ENCODE assay signal across 8 cellular contexts in genomic region chr5:55308254-55308836, GRCh38. TPM values are rescaled to one million over a fixed set of nuclear protein-coding genes. Genes with fewer than 3 reads are reported as not detected.
DNase-seq lines count a peak whose midpoint lies in the region; ATAC-seq, FAIRE-seq and TF ChIP-seq lines count a peak whose summit lies in the region.

No MANE protein-coding gene starts in this region.

- 0% methylated on average over 13 of the region's 13 CpGs for WGBS in pancreas, 2 donors

- peaks cover 0 to 2% of the 10 kb centered on the region in 2 donors for H3K9me3 Mint-ChIP-seq in activated T-cell treated with anti-CD3 and anti-CD28 coated beads, Interleukin-2, amount 50 U/mL, for 72 hours

- H3K27me3 Mint-ChIP-seq in activated T-cell treated with anti-CD3 and anti-CD28 coated beads, Interleukin-2, amount 50 U/mL, for 72 hours (ENCODE audit: low read depth): no peaks in the 10 kb centered on the region

- TF ChIP-seq CTCF in pancreas (IDR thresholded peaks at IDR 0.05): no peak

- H3K27me3 ChIP-seq in pancreas: no peaks in the 10 kb centered on the region

- H3K4me3 ChIP-seq in pancreas: peak overlapping the region; percentile 62 to 83 (median 78)

- H3K27ac Mint-ChIP-seq in activated T-cell treated with anti-CD3 and anti-CD28 coated beads, Interleukin-2, amount 50 U/mL, for 72 hours: no peak overlapping the region

- DNase-seq in activated T-cell treated with anti-CD3 and anti-CD28 coated beads, Interleukin-2, amount 50 U/mL, for 72 hours: peak in 1 of 2 donors; percentile 9
- no peak for DNase-seq in activated T-cell treated with anti-CD3 and anti-CD28 coated beads, Interleukin-2, amount 50 U/mL, for 48 hours
- DNase-seq in SKM-1 treated with dmso at 0.1 percent for 144 hours (lab: John Stamatoyannopoulos, UW; ENCODE audit: unreplicated experiment) (peak; percentile 32), pancreas (peak in 1 of 6 donors; percentile 27), MV-4-11 (lab: John Stamatoyannopoulos, UW) (no peak), COLO829 (ENCODE audit: low spot score) (no peak)

- peak overlapping the region; percentile 88 to 97 (median 92) for H3K27ac ChIP-seq in pancreas

- ATAC-seq in activated T-cell treated with anti-CD3 and anti-CD28 coated beads, Interleukin-2, amount 50 U/mL, for 72 hours (replicated peaks in 1 of 2): peak; percentile 1 to 10
- ATAC-seq in HG03066 (IDR thresholded peaks at IDR 0.05; ENCODE audit: low read depth, unreplicated experiment) (peak; percentile 16), esophagus mucosa (peak; percentile 15), pancreas (peak in 3 of 4 donors; percentile 0 to 15 (median 7))

- no peak for FAIRE-seq in pancreas (lab: Jason Lieb, UNC)

- H3K4me1 ChIP-seq in pancreas: peaks cover 22 to 45% (median 23%) of the 10 kb centered on the region in 3 donors

- intact Hi-C loops in pancreas (cut with DNase I): no loop called here

- no peaks in the 10 kb centered on the region for H3K9me3 ChIP-seq in pancreas

- peaks cover 34% of the 10 kb centered on the region for H3K4me1 Mint-ChIP-seq in activated T-cell treated with anti-CD3 and anti-CD28 coated beads, Interleukin-2, amount 50 U/mL, for 72 hours (ENCODE audit: low read depth)

- H3K4me3 Mint-ChIP-seq in activated T-cell treated with anti-CD3 and anti-CD28 coated beads, Interleukin-2, amount 50 U/mL, for 72 hours: no peak overlapping the region

- peaks cover 5 to 6% of the 10 kb centered on the region in 2 donors for H3K36me3 Mint-ChIP-seq in activated T-cell treated with anti-CD3 and anti-CD28 coated beads, Interleukin-2, amount 50 U/mL, for 72 hours (ENCODE audit: insufficient read depth in 2 of 2)

- no peaks in the 10 kb centered on the region for H3K36me3 ChIP-seq in pancreas

RNA-seq across cellular contexts. Expression of gene MTREX, which starts 0.6 kb away (rescaled TPM):
- total RNA-seq in activated T-cell treated with anti-CD3 and anti-CD28 coated beads, Interleukin-2, amount 50 U/mL, for 72 hours: 10 to 100 TPM; 65.4 to 70.7 TPM
- total RNA-seq in esophagus mucosa: 42.2 TPM
- 10 to 100 TPM; 24.7 to 36.0 (median 33.9) TPM for total RNA-seq in pancreas
- 10 to 100 TPM; 13.1 to 15.3 TPM for polyA plus RNA-seq in pancreas

RNA-seq across cellular contexts. Expression of gene DHX29, which starts 0.9 kb away (rescaled TPM):
- total RNA-seq in activated T-cell treated with anti-CD3 and anti-CD28 coated beads, Interleukin-2, amount 50 U/mL, for 72 hours: 10 to 100 TPM; 11.6 to 14.7 TPM
- total RNA-seq in esophagus mucosa: 18.2 TPM
- 10 to 100 TPM in 5 of 6 donors, 1 to 10 TPM in 1; 9.2 to 13.7 (median 11.4) TPM for total RNA-seq in pancreas
- 1 to 10 TPM; 4.2 to 8.8 TPM for polyA plus RNA-seq in pancreas
